In genomic region chr14:31960039-31960438, GRCh38 we compare ENCODE assay signal across 24 cellular contexts.
DNase-seq lines count a peak whose midpoint lies in the region; ATAC-seq, FAIRE-seq and TF ChIP-seq lines count a peak whose summit lies in the region.
"Had no signal": no experiment of that assay in that cellular context is flagged by ENCODE, and none has a peak within 500 bp of the region (broad histone marks: within the 10 kb centered on the region; RNA-seq: fewer than 3 reads in every experiment).

No MANE protein-coding gene starts in this region.

- H3K4me1 ChIP-seq in mammary epithelial cell (ENCODE audit: insufficient read depth, low read length), result peaks cover 24% of the 10 kb centered on the region
- peaks cover 4 to 5% of the 10 kb centered on the region in 2 donors for H3K4me1 ChIP-seq in breast epithelium
- H3K4me1 ChIP-seq in IMR-90 (ENCODE audit: control insufficient read depth, insufficient read depth, low read length), result peaks cover 7% of the 10 kb centered on the region; the same call in 1 of the 2 replicates
- H3K4me1 ChIP-seq in smooth muscle cell (ENCODE audit: low read depth), result peaks cover 10% of the 10 kb centered on the region
- no peaks in the 10 kb centered on the region for H3K4me1 ChIP-seq in CD4-positive, alpha-beta memory T cell (ENCODE audit: insufficient read depth, low read length)
- H3K4me1 ChIP-seq in kidney (ENCODE audit: control insufficient read depth in 1 of 2, insufficient read depth in 1 of 2, low read depth in 1 of 2, low read length in 2 of 2), result peaks cover 4 to 5% of the 10 kb centered on the region in 2 donors
- H3K4me1 ChIP-seq: BE2C had no signal

- no peak overlapping the region for H2BK15ac ChIP-seq in IMR-90 (ENCODE audit: low read depth, low read length)

- FAIRE-seq in kidney (lab: Jason Lieb, UNC), result no peak
- FAIRE-seq: A204.1, D721Med, GM12878, H1 had no signal

- no peak overlapping the region for H2BK120ac ChIP-seq in IMR-90 (ENCODE audit: low read depth, low read length)

- H2AK5ac ChIP-seq in IMR-90 (ENCODE audit: low read depth, low read length), result no peak overlapping the region

- H3K4me3 Mint-ChIP-seq in CD4-positive, alpha-beta memory T cell, result no peak overlapping the region
- H3K4me3 Mint-ChIP-seq: CD14-positive monocyte; CD4-positive, alpha-beta T cell; HFFc6 had no signal

- H4K5ac ChIP-seq in IMR-90 (ENCODE audit: low read depth, low read length), result no peak overlapping the region

- no peaks in the 10 kb centered on the region for H3K36me3 Mint-ChIP-seq in CD4-positive, alpha-beta memory T cell
- H3K36me3 Mint-ChIP-seq: CD14-positive monocyte had no signal

- CTCF ChIA-PET in mammary epithelial cell (lab: Charles Lee; ENCODE audit: low non-redundant PET), result no interaction called here
- CTCF ChIA-PET in IMR-90 (lab: Yijun Ruan, JAX), result no interaction called here
- CTCF ChIA-PET in CD4-positive, alpha-beta memory T cell (lab: Charles Lee; ENCODE audit: partially characterized antibody), result interaction anchor here (1.5 kb wide), 1 partner anchor 35 kb away, joined by 3 read pairs; no protein-coding TSS in a partner anchor

- H3K9me3 ChIP-seq in mammary epithelial cell (replicated peaks; ENCODE audit: insufficient read depth, low read length) (no peaks in the 10 kb centered on the region), breast epithelium (no peaks in the 10 kb centered on the region), IMR-90 (ENCODE audit: control insufficient read depth, insufficient read depth, low read length) (no peaks in the 10 kb centered on the region), smooth muscle cell (replicated peaks; ENCODE audit: low read depth) (no peaks in the 10 kb centered on the region), kidney (ENCODE audit: control insufficient read depth in 1 of 2, low read length in 2 of 2) (no peaks in the 10 kb centered on the region)
- H3K9me3 ChIP-seq in CD4-positive, alpha-beta memory T cell (ENCODE audit: control insufficient read depth in 1 of 2, low read length in 2 of 2), result no peaks in the 10 kb centered on the region
- H3K9me3 ChIP-seq: BE2C had no signal

- no peak overlapping the region for H3K4ac ChIP-seq in IMR-90 (ENCODE audit: low read depth, low read length)

- H3K36me3 ChIP-seq in mammary epithelial cell (ENCODE audit: insufficient read depth, low read length) (no peaks in the 10 kb centered on the region), breast epithelium (no peaks in the 10 kb centered on the region), IMR-90 (ENCODE audit: control insufficient read depth, insufficient read depth, low read length) (no peaks in the 10 kb centered on the region), smooth muscle cell (ENCODE audit: low read depth) (no peaks in the 10 kb centered on the region), kidney (ENCODE audit: control insufficient read depth in 1 of 2, insufficient read depth in 2 of 2, low read length in 2 of 2) (no peaks in the 10 kb centered on the region)
- no peaks in the 10 kb centered on the region for H3K36me3 ChIP-seq in CD4-positive, alpha-beta memory T cell (ENCODE audit: insufficient read depth, low read length)
- H3K36me3 ChIP-seq: BE2C; BLaER1 treated with 17β-estradiol and CSF1 and Interleukin-3, amounts not matched to agents 10 nM and 100 nM had no signal

- H3K4me3 ChIP-seq in mammary epithelial cell (replicated peaks in 1 of 3; ENCODE audit: insufficient read depth in 1 of 3, low read depth in 2 of 3, low read length in 3 of 3), result no peak overlapping the region
- H3K4me3 ChIP-seq in breast epithelium, result no peak overlapping the region
- H3K4me3 ChIP-seq in IMR-90 (ENCODE audit: insufficient read depth, low read depth, low read length), result no peak overlapping the region
- H3K4me3 ChIP-seq in smooth muscle cell, result no peak overlapping the region
- no peak overlapping the region for H3K4me3 ChIP-seq in CD4-positive, alpha-beta memory T cell (ENCODE audit: low read length in 2 of 2)
- no peak overlapping the region for H3K4me3 ChIP-seq in kidney (ENCODE audit: low read length in 2 of 2)
- H3K4me3 ChIP-seq: BLaER1 treated with 17β-estradiol and CSF1 and Interleukin-3, amounts not matched to agents 10 nM and 100 nM; GM12878 had no signal

- H3K27me3 Mint-ChIP-seq in CD4-positive, alpha-beta memory T cell, result peaks cover 0 to 5% of the 10 kb centered on the region in 2 donors

- H2BK20ac ChIP-seq in IMR-90 (ENCODE audit: low read depth, low read length), result no peak overlapping the region

- H4K8ac ChIP-seq in IMR-90 (ENCODE audit: low read depth in 2 of 2, low read length in 2 of 2), result no peak overlapping the region

- no peak overlapping the region for H3K18ac ChIP-seq in IMR-90 (ENCODE audit: low read depth, low read length)

- peak; percentile 47 for DNase-seq in mammary epithelial cell
- no peak for DNase-seq in breast epithelium (ENCODE audit: low spot score in 2 of 2)
- DNase-seq in IMR-90, result no peak
- peak; percentile 68 for DNase-seq in islet precursor cell
- no peak for DNase-seq in smooth muscle cell (lab: John Stamatoyannopoulos, UW; ENCODE audit: unreplicated experiment)
- no peak for DNase-seq in mesenteric fat pad (ENCODE audit: low spot score)
- no peak for DNase-seq in CD4-positive, alpha-beta memory T cell
- no peak for DNase-seq in kidney
- DNase-seq: AML-193; BE2C; CD4-positive, alpha-beta T cell; DMS 273 treated with DMSO at 0.1 percent for 48 hours; DMS79; EL; GDM1; H7; HFFc6 had no signal

- H3K56ac ChIP-seq in IMR-90 (ENCODE audit: extremely low read depth, insufficient read depth, low read length), result no peak overlapping the region

- H3K4me2 ChIP-seq in mammary epithelial cell (ENCODE audit: insufficient read depth, low read depth, low read length), result peak overlapping the region; percentile 28
- no peak overlapping the region for H3K4me2 ChIP-seq in IMR-90 (ENCODE audit: low read depth, low read length)
- H3K4me2 ChIP-seq in smooth muscle cell, result no peak overlapping the region
- H3K4me2 ChIP-seq: BLaER1 treated with 17β-estradiol and CSF1 and Interleukin-3, amounts not matched to agents 10 nM and 100 nM had no signal

- intact Hi-C loops in mammary epithelial cell (cut with micrococcal nuclease) (no loop called here), breast epithelium (cut with DNase I; ENCODE audit: low total_unique reads) (no loop called here), IMR-90 (cut with micrococcal nuclease) (no loop called here), kidney (cut with DNase I) (no loop called here)
- intact Hi-C loops in CD4-positive, alpha-beta memory T cell (cut with micrococcal nuclease), result no loop called here

- in situ Hi-C loops in mammary epithelial cell (cut with MboI; ENCODE audit: low sequenced_read_pairs in 2 of 2), result no loop called here
- in situ Hi-C loops in IMR-90 (cut with MboI; ENCODE audit: low sequenced_read_pairs), result no loop called here

- no peak for TF ChIP-seq RAD21 in IMR-90 (IDR thresholded peaks at IDR 0.05; ENCODE audit: low read length)

- H3K27ac ChIP-seq in mammary epithelial cell (ENCODE audit: insufficient read depth, low read depth, low read length) (no peak overlapping the region), breast epithelium (no peak overlapping the region), IMR-90 (ENCODE audit: insufficient read depth, low read length) (no peak overlapping the region), smooth muscle cell (ENCODE audit: low read depth) (peak overlapping the region; percentile 10), kidney (ENCODE audit: low read depth in 2 of 2, low read length in 2 of 2) (no peak overlapping the region)
- H3K27ac ChIP-seq in CD4-positive, alpha-beta memory T cell (ENCODE audit: low read depth, low read length), result no peak overlapping the region
- H3K27ac ChIP-seq: 22Rv1; BLaER1 treated with 17β-estradiol and CSF1 and Interleukin-3, amounts not matched to agents 10 nM and 100 nM had no signal

- peaks cover 0 to 2% (median 0%) of the 10 kb centered on the region in 4 donors for H3K4me1 Mint-ChIP-seq in CD4-positive, alpha-beta memory T cell
- H3K4me1 Mint-ChIP-seq: CD14-positive monocyte had no signal

- H4K20me1 ChIP-seq in mammary epithelial cell (ENCODE audit: insufficient read depth, low read length), result no peaks in the 10 kb centered on the region
- H4K20me1 ChIP-seq in IMR-90 (ENCODE audit: insufficient read depth, low read length), result no peaks in the 10 kb centered on the region
- no peaks in the 10 kb centered on the region for H4K20me1 ChIP-seq in smooth muscle cell (ENCODE audit: low read depth)
- H4K20me1 ChIP-seq: BLaER1 treated with 17β-estradiol and CSF1 and Interleukin-3, amounts not matched to agents 10 nM and 100 nM had no signal

- TF ChIP-seq CTCF in mammary epithelial cell (conservative IDR thresholded peaks at IDR 0.05 in 1 of 2, IDR thresholded peaks at IDR 0.05 in 1 of 2; ENCODE audit: extremely low read depth in 1 of 2, insufficient read depth in 1 of 2, low read depth in 1 of 2, low read length in 2 of 2) (no peak), breast epithelium (IDR thresholded peaks at IDR 0.05) (no peak), IMR-90 (conservative IDR thresholded peaks at IDR 0.05; ENCODE audit: low read depth, low read length) (no peak), smooth muscle cell (IDR thresholded peaks at IDR 0.05; ENCODE audit: borderline replicate concordance, insufficient read depth, poor library complexity, severe bottlenecking) (no peak), kidney (IDR thresholded peaks at IDR 0.05; ENCODE audit: borderline replicate concordance, extremely low read depth, insufficient read depth) (no peak)

- H3K79me2 ChIP-seq in mammary epithelial cell (ENCODE audit: insufficient read depth, low read length) (no peaks in the 10 kb centered on the region), smooth muscle cell (ENCODE audit: low read depth) (no peaks in the 10 kb centered on the region)

- peak overlapping the region; percentile 68 for H2AFZ ChIP-seq in mammary epithelial cell (ENCODE audit: low read depth, low read length)
- H2AFZ ChIP-seq in IMR-90 (replicated peaks; ENCODE audit: low read length, poor library complexity), result peak overlapping the region; percentile 15
- H2AFZ ChIP-seq in smooth muscle cell (ENCODE audit: low read depth), result peak overlapping the region; percentile 3

- BruUV-seq in mammary epithelial cell (replicated peaks; lab: Mats Ljungman, UMichigan) (no TSS peak), IMR-90 (replicated peaks; lab: Mats Ljungman, UMichigan) (no TSS peak)

- H2AK9ac ChIP-seq in IMR-90 (replicated peaks; ENCODE audit: low read depth, low read length, poor library complexity), result no peak overlapping the region

- no peak overlapping the region for H3K23ac ChIP-seq in IMR-90 (ENCODE audit: low read depth, low read length)

- dilution Hi-C loops in mammary epithelial cell (cut with HindIII; ENCODE audit: low sequenced_read_pairs), result no loop called here
- dilution Hi-C loops in IMR-90 (cut with HindIII; ENCODE audit: low sequenced_read_pairs, unreplicated experiment), result no loop called here

- WGBS in mammary epithelial cell (ENCODE audit: low coverage, missing lambda C conversion rate), result 35% methylated on average over 5 of the region's 5 CpGs
- WGBS in IMR-90 (ENCODE audit: extremely low coverage in 2 of 2, insufficient read length in 1 of 2), 2 experiments, result no CpG with 5 or more reads among the region's 5 CpGs
- 75% methylated on average over 5 of the region's 5 CpGs for WGBS in smooth muscle cell (ENCODE audit: low lambda C conversion rate)

- H3K9me3 Mint-ChIP-seq in CD4-positive, alpha-beta memory T cell, result peaks cover 0 to 6% (median 0%) of the 10 kb centered on the region in 8 donors
- H3K9me3 Mint-ChIP-seq: CD4-positive, alpha-beta T cell; HFFc6 had no signal

- no peak overlapping the region for H2BK5ac ChIP-seq in IMR-90 (ENCODE audit: low read depth, low read length, poor library complexity, severe bottlenecking)

- no peak overlapping the region for H4K91ac ChIP-seq in IMR-90 (ENCODE audit: insufficient read depth, low read depth, low read length)

- H3K27me3 ChIP-seq in mammary epithelial cell (ENCODE audit: insufficient read depth, low read length), result no peaks in the 10 kb centered on the region
- H3K27me3 ChIP-seq in breast epithelium, result no peaks in the 10 kb centered on the region
- no peaks in the 10 kb centered on the region for H3K27me3 ChIP-seq in IMR-90 (ENCODE audit: control insufficient read depth, insufficient read depth, low read length)
- H3K27me3 ChIP-seq in smooth muscle cell (ENCODE audit: low read depth), result no peaks in the 10 kb centered on the region
- H3K27me3 ChIP-seq in CD4-positive, alpha-beta memory T cell (ENCODE audit: insufficient read depth, low read length), result no peaks in the 10 kb centered on the region
- H3K27me3 ChIP-seq: BE2C; BLaER1 treated with 17β-estradiol and CSF1 and Interleukin-3, amounts not matched to agents 10 nM and 100 nM had no signal

- no peak overlapping the region for H3K14ac ChIP-seq in IMR-90 (replicated peaks; ENCODE audit: low read depth, low read length)

- no peaks in the 10 kb centered on the region for H3F3A ChIP-seq in smooth muscle cell (ENCODE audit: low read depth)

- H3K9ac ChIP-seq in mammary epithelial cell (ENCODE audit: insufficient read depth, low read length) (no peak overlapping the region), IMR-90 (ENCODE audit: low read depth, low read length) (no peak overlapping the region), smooth muscle cell (ENCODE audit: low read depth) (no peak overlapping the region), kidney (ENCODE audit: low read length in 2 of 2) (no peak overlapping the region)
- H3K9ac ChIP-seq: BLaER1 treated with 17β-estradiol and CSF1 and Interleukin-3, amounts not matched to agents 10 nM and 100 nM had no signal

- ATAC-seq in IMR-90 (ENCODE audit: low read depth), result no peak
- ATAC-seq: GM12878 had no signal

- no peaks in the 10 kb centered on the region; the same call in 1 of the 2 replicates for H3K9me1 ChIP-seq in IMR-90 (ENCODE audit: insufficient read depth, low read length)

- TF ChIP-seq POLR2A in breast epithelium (IDR thresholded peaks at IDR 0.05) (no peak), IMR-90 (IDR thresholded peaks at IDR 0.05; ENCODE audit: low read depth, low read length) (no peak)

- POLR2A ChIA-PET in IMR-90 (lab: Charles Lee; ENCODE audit: unreplicated experiment), result no interaction called here
- POLR2A ChIA-PET in CD4-positive, alpha-beta memory T cell (lab: Charles Lee; ENCODE audit: partially characterized antibody), result no interaction called here

- no peak overlapping the region for H3K27ac Mint-ChIP-seq in CD4-positive, alpha-beta memory T cell
- H3K27ac Mint-ChIP-seq: CD14-positive monocyte; CD4-positive, alpha-beta T cell; HFFc6 had no signal

- no peaks in the 10 kb centered on the region for H3K79me1 ChIP-seq in IMR-90 (ENCODE audit: low read depth in 1 of 2, low read length in 2 of 2)

Comparison
In these comparisons a context has a peak if more than half of its experiments do, and no peak if none do; other contexts are left out.
1. DNase-seq: peak in mammary epithelial cell (single experiment) and islet precursor cell (single experiment); none in breast epithelium (0 of 2), IMR-90 (single experiment), smooth muscle cell (single experiment), mesenteric fat pad (single experiment), CD4-positive, alpha-beta memory T cell (0 of 5) and kidney (single experiment).
2. H2AFZ ChIP-seq: peak in every context shown above with its lines; median percentile 68 in mammary epithelial cell; 15 in IMR-90; 3 in smooth muscle cell.